17 cellular contexts compared by ENCODE assay signal in genomic region chrX:130625381-130625780, GRCh38.
DNase-seq lines count a peak whose midpoint lies in the region; ATAC-seq and TF ChIP-seq lines count a peak whose summit lies in the region.
"Had no signal": no experiment of that assay in that cellular context is flagged by ENCODE, and none has a peak within 500 bp of the region (broad histone marks: within the 10 kb centered on the region; RNA-seq: fewer than 3 reads in every experiment).

No MANE protein-coding gene starts in this region.

- H3K36me3 Mint-ChIP-seq in activated T-cell treated with anti-CD3 and anti-CD28 coated beads, Interleukin-2, amount 50 U/mL, for 4 hours (ENCODE audit: insufficient read depth): peaks cover 8% of the 10 kb centered on the region

- H3K9me3 Mint-ChIP-seq in activated T-cell treated with anti-CD3 and anti-CD28 coated beads, Interleukin-2, amount 50 U/mL, for 4 hours: no peaks in the 10 kb centered on the region
- H3K9me3 Mint-ChIP-seq: CD8-positive, alpha-beta memory T cell; GM23338 had no signal

- no peak overlapping the region for H3K4me3 Mint-ChIP-seq in activated T-cell treated with anti-CD3 and anti-CD28 coated beads, Interleukin-2, amount 50 U/mL, for 4 hours
- H3K4me3 Mint-ChIP-seq: CD8-positive, alpha-beta memory T cell; GM23338 had no signal

- H3K27ac ChIP-seq in BLaER1 (no peak overlapping the region; the same call in 1 of the 2 replicates), neutrophil (peak overlapping the region; percentile 41)
- H3K27ac ChIP-seq: KMS-11 had no signal

- no peak for TF ChIP-seq CTCF in neutrophil (IDR thresholded peaks at IDR 0.05)

- H3K4me1 ChIP-seq in BLaER1: peaks cover 46% of the 10 kb centered on the region
- H3K4me1 ChIP-seq in neutrophil (ENCODE audit: control insufficient read depth in 1 of 2, insufficient read depth in 1 of 2, low read depth in 1 of 2, low read length in 1 of 2): peaks cover 18 to 21% of the 10 kb centered on the region in 2 experiments

- in situ Hi-C loops in KBM-7 (cut with MboI; ENCODE audit: low pct_unique_long_range_greater_than_20kb, low sequenced_read_pairs): no loop called here

- H3K9me3 ChIP-seq in BLaER1: no peaks in the 10 kb centered on the region
- no peaks in the 10 kb centered on the region for H3K9me3 ChIP-seq in neutrophil
- H3K9me3 ChIP-seq: MG63 had no signal

- H3K9ac ChIP-seq in BLaER1: no peak overlapping the region
- H3K9ac ChIP-seq: KMS-11 had no signal

- no peaks in the 10 kb centered on the region for H3K27me3 Mint-ChIP-seq in activated T-cell treated with anti-CD3 and anti-CD28 coated beads, Interleukin-2, amount 50 U/mL, for 4 hours (ENCODE audit: low read depth)

- H3K4me1 Mint-ChIP-seq in activated T-cell treated with anti-CD3 and anti-CD28 coated beads, Interleukin-2, amount 50 U/mL, for 4 hours (ENCODE audit: low read depth): no peaks in the 10 kb centered on the region
- H3K4me1 Mint-ChIP-seq: CD8-positive, alpha-beta memory T cell had no signal

- H3K4me3 ChIP-seq in BLaER1: no peak overlapping the region
- H3K4me3 ChIP-seq in neutrophil (ENCODE audit: low read depth in 1 of 2, low read length in 1 of 2): no peak overlapping the region
- H3K4me3 ChIP-seq: GM23338, MG63 had no signal

- H3K36me3 ChIP-seq in BLaER1 (no peaks in the 10 kb centered on the region), neutrophil (no peaks in the 10 kb centered on the region)
- H3K36me3 ChIP-seq: MG63 had no signal

- ATAC-seq in GM19035 (IDR thresholded peaks at IDR 0.05; ENCODE audit: unreplicated experiment) (no peak), HG03565 (IDR thresholded peaks at IDR 0.05; ENCODE audit: unreplicated experiment) (no peak)
- ATAC-seq in activated T-cell treated with anti-CD3 and anti-CD28 coated beads, Interleukin-2, amount 50 U/mL, for 4 hours: no peak
- ATAC-seq: GM23338 had no signal

- no peaks in the 10 kb centered on the region for H4K20me1 ChIP-seq in BLaER1

- peak overlapping the region; percentile 55 for H3K4me2 ChIP-seq in BLaER1
- H3K4me2 ChIP-seq: GM23338, KMS-11 had no signal

- peak; percentile 8 for DNase-seq in UCSD-AML1 (lab: John Stamatoyannopoulos, UW; ENCODE audit: unreplicated experiment)
- DNase-seq in kidney glomerular epithelial cell (lab: John Stamatoyannopoulos, UW): peak; percentile 26
- DNase-seq in KBM-7: no peak
- DNase-seq in activated T-cell treated with anti-CD3 and anti-CD28 coated beads, Interleukin-2, amount 50 U/mL, for 4 hours: no peak
- DNase-seq: CD8-positive, alpha-beta memory T cell; DMS 273 treated with DMSO at 0.1 percent for 48 hours; MG63; NCI-H1105; NCI-H187 treated with DMSO at 0.1 percent for 48 hours; NCI-H2171; NCI-H510A treated with DMSO at 0.1 percent for 48 hours had no signal

- peaks cover 81% of the 10 kb centered on the region for H3K27me3 ChIP-seq in BLaER1
- no peaks in the 10 kb centered on the region for H3K27me3 ChIP-seq in neutrophil
- H3K27me3 ChIP-seq: MG63 had no signal

Comparison
In these comparisons a context has a peak if more than half of its experiments do, and no peak if none do; other contexts are left out.
1. DNase-seq: peak in UCSD-AML1 (single experiment) and kidney glomerular epithelial cell (single experiment); none in KBM-7 (single experiment) and activated T-cell treated with anti-CD3 and anti-CD28 coated beads, Interleukin-2, amount 50 U/mL, for 4 hours (single experiment).